ENCODE assay signal across 18 cellular contexts in the genomic region with DNA sequence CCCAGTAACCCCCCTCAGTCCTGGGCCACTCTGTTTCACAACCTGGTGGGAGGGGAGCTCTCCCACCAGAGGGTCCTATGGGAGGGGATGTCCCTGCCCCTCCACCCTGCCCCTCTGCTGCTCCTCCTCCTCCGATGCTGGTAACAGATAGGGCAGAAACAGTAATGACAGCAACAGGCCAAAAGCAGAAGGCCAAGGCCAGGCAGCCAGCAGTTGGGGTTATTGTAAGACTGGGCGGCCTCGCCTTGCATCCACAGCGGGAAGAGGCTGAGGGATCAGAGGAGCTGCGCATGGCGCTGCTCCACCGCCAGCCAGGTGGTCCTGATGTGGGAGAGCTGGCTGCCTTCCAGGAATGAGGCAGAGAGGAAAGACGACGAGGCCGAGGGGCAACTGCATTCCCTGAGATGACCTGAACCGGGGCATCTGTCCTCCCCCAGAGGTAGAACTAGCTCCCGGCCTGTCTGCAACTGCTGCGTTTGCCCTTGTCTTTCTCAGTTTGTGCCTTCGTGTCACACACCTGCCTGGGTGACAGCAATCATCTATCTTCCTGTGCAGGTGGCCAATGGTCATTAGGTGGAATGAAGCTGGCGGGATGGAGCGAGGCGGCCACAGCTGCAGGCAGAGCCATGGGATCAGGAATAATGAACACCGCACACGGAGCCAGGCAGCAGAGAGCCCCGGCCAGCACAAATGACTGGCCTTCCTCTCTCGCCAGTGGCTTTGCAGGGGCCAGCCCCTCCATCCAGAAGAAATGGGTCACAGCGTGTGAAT.
"Had no signal": no experiment of that assay in that cellular context is flagged by ENCODE, and none has a peak within 500 bp of the region (broad histone marks: within the 10 kb centered on the region; RNA-seq: fewer than 3 reads in every experiment).

No MANE protein-coding gene starts in this region.

- ATAC-seq: activated T-helper 17 cell treated with anti-CD3 and anti-CD28 coated beads, Interleukin-2, amount 50 U/mL, for 72 hours; gastroesophageal sphincter; stimulated activated naive B cell treated with anti-CD40 and anti-IgM and Interleukin-4, amounts not matched to agents 10 μg/mL and 1 μg/mL and 100 μg/mL, for 72 hours had no signal

- H3K4me3 ChIP-seq: coronary artery, gastroesophageal sphincter, lower lobe of right lung, smooth muscle cell had no signal

- H3K36me3 Mint-ChIP-seq: stimulated activated naive B cell treated with anti-CD40 and anti-IgM and Interleukin-4, amounts not matched to agents 10 μg/mL and 1 μg/mL and 100 μg/mL, for 72 hours had no signal

- H3K36me3 ChIP-seq: gastroesophageal sphincter, lower lobe of right lung, neutrophil had no signal

- H3K4me1 ChIP-seq: gastroesophageal sphincter, lower lobe of right lung had no signal

- H3K4me1 Mint-ChIP-seq: activated CD4-positive, alpha-beta T cell treated with anti-CD3 and anti-CD28 coated beads, Interleukin-2, amount 10 ng/mL, durations not matched to agents 7 days and 5 days; activated T-helper 17 cell treated with anti-CD3 and anti-CD28 coated beads, Interleukin-2, amount 50 U/mL, for 72 hours; naive B cell; stimulated activated naive B cell treated with anti-CD40 and anti-IgM and Interleukin-4, amounts not matched to agents 10 μg/mL and 1 μg/mL and 100 μg/mL, for 72 hours had no signal

- H3K27me3 Mint-ChIP-seq: activated CD4-positive, alpha-beta T cell treated with anti-CD3 and anti-CD28 coated beads, Interleukin-2, amount 10 ng/mL, durations not matched to agents 7 days and 5 days had no signal

- H3K4me2 ChIP-seq: smooth muscle cell had no signal

- H3K4me3 Mint-ChIP-seq: activated CD4-positive, alpha-beta T cell treated with anti-CD3 and anti-CD28 coated beads, Interleukin-2, amount 10 ng/mL, durations not matched to agents 7 days and 5 days; activated naive CD4-positive, alpha-beta T cell treated with anti-CD3 and anti-CD28 coated beads for 36 hours; activated T-helper 17 cell treated with anti-CD3 and anti-CD28 coated beads, Interleukin-2, amount 50 U/mL, for 72 hours; naive B cell; stimulated activated naive B cell treated with anti-CD40 and anti-IgM and Interleukin-4, amounts not matched to agents 10 μg/mL and 1 μg/mL and 100 μg/mL, for 72 hours had no signal

- H3K27ac Mint-ChIP-seq: activated CD4-positive, alpha-beta T cell treated with anti-CD3 and anti-CD28 coated beads, Interleukin-2, amount 10 ng/mL, durations not matched to agents 7 days and 5 days; activated naive CD4-positive, alpha-beta T cell treated with anti-CD3 and anti-CD28 coated beads for 36 hours; activated T-helper 17 cell treated with anti-CD3 and anti-CD28 coated beads, Interleukin-2, amount 50 U/mL, for 72 hours; stimulated activated naive B cell treated with anti-CD40 and anti-IgM and Interleukin-4, amounts not matched to agents 10 μg/mL and 1 μg/mL and 100 μg/mL, for 72 hours had no signal

- H3K9me3 ChIP-seq: gastroesophageal sphincter, lower lobe of right lung, neutrophil had no signal

- H3K9me3 Mint-ChIP-seq: activated CD4-positive, alpha-beta T cell treated with anti-CD3 and anti-CD28 coated beads, Interleukin-2, amount 10 ng/mL, durations not matched to agents 7 days and 5 days; activated naive CD4-positive, alpha-beta T cell treated with anti-CD3 and anti-CD28 coated beads for 36 hours; activated T-helper 17 cell treated with anti-CD3 and anti-CD28 coated beads, Interleukin-2, amount 50 U/mL, for 72 hours; naive B cell; stimulated activated naive B cell treated with anti-CD40 and anti-IgM and Interleukin-4, amounts not matched to agents 10 μg/mL and 1 μg/mL and 100 μg/mL, for 72 hours had no signal

- H3K27me3 ChIP-seq: gastroesophageal sphincter, neutrophil had no signal

- DNase-seq: activated CD4-positive, alpha-beta T cell treated with anti-CD3 and anti-CD28 coated beads, Interleukin-2, amount 10 ng/mL, durations not matched to agents 7 days and 5 days; activated CD4-positive, CD25-positive, alpha-beta regulatory T cell; activated naive CD4-positive, alpha-beta T cell treated with anti-CD3 and anti-CD28 coated beads for 36 hours; activated T-cell treated with anti-CD3 and anti-CD28 coated beads for 4 hours; central memory CD4-positive, alpha-beta T cell; effector CD8-positive, alpha-beta T cell; lower lobe of right lung; midbrain; naive B cell; posterior cingulate gyrus; stimulated activated naive B cell treated with anti-CD40 and anti-IgM and Interleukin-4, amounts not matched to agents 10 μg/mL and 1 μg/mL and 100 μg/mL, for 72 hours; trophoblast cell had no signal

- H3K27ac ChIP-seq: coronary artery, epithelial cell of prostate, gastroesophageal sphincter, lower lobe of right lung, neutrophil had no signal
